ENCODE assay signal across 1 cellular context in the genomic region with DNA sequence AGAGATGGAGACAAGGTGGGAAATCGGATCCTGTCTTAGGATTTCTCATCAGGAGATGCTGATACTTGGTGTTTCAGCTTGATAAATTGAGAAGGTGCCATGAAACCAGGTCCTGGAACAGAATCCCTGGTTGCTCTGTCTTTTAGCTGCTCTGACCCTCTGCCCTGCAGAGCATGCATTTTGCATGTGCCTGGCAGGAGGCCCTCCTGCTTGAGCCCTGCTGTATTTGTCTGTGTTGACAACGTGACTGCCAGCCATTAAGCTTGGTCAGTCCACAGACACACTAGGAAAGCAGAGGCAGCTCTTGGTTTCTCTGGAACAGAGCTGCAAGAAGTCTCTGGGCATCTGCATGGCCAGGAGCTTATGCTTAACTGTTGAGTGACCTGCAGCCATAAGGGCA.
TF ChIP-seq lines count a peak whose summit lies in the region.

No MANE protein-coding gene starts in this region.

TF ChIP-seq in HepG2, 621 proteins besides CTCF, POLR2A, EP300 and RAD21:
- TF ChIP-seq, protein P1, sequence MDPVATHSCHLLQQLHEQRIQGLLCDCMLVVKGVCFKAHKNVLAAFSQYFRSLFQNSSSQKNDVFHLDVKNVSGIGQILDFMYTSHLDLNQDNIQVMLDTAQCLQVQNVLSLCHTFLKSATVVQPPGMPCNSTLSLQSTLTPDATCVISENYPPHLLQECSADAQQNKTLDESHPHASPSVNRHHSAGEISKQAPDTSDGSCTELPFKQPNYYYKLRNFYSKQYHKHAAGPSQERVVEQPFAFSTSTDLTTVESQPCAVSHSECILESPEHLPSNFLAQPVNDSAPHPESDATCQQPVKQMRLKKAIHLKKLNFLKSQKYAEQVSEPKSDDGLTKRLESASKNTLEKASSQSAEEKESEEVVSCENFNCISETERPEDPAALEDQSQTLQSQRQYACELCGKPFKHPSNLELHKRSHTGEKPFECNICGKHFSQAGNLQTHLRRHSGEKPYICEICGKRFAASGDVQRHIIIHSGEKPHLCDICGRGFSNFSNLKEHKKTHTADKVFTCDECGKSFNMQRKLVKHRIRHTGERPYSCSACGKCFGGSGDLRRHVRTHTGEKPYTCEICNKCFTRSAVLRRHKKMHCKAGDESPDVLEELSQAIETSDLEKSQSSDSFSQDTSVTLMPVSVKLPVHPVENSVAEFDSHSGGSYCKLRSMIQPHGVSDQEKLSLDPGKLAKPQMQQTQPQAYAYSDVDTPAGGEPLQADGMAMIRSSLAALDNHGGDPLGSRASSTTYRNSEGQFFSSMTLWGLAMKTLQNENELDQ (CRISPR knock-in tag; IDR thresholded peaks at IDR 0.05; ENCODE audit: borderline replicate concordance), result no peak
- TF ChIP-seq RFXANK (CRISPR knock-in tag; IDR thresholded peaks at IDR 0.05) (no peak), DR1 (CRISPR knock-in tag; IDR thresholded peaks at IDR 0.05) (no peak), ZNF567 (CRISPR knock-in tag; IDR thresholded peaks at IDR 0.05; ENCODE audit: borderline replicate concordance) (no peak), GTF3A (CRISPR knock-in tag; conservative IDR thresholded peaks at IDR 0.05) (no peak), RFX3 (CRISPR knock-in tag; IDR thresholded peaks at IDR 0.05) (no peak), ZNF577 (CRISPR knock-in tag; IDR thresholded peaks at IDR 0.05; ENCODE audit: borderline replicate concordance, low read depth) (no peak), THRA (CRISPR knock-in tag; IDR thresholded peaks at IDR 0.05; ENCODE audit: borderline replicate concordance) (no peak), ZNF124 (CRISPR knock-in tag; IDR thresholded peaks at IDR 0.05) (no peak)
